In genomic region chr7:4873071-4873944, GRCh38 we compare ENCODE assay signal across 3 cellular contexts.
TF ChIP-seq lines count a peak whose summit lies in the region.

No MANE protein-coding gene starts in this region.

TF ChIP-seq in SK-N-SH, 30 proteins besides CTCF, POLR2A, EP300 and RAD21:
- no peak for TF ChIP-seq USF1 (IDR thresholded peaks at IDR 0.05; ENCODE audit: borderline replicate concordance, low read depth)
- TF ChIP-seq GATA2 (CRISPR knock-in tag; IDR thresholded peaks at IDR 0.05) = peak; percentile 73

TF ChIP-seq in SK-N-SH treated with all-trans-retinoic acid at 6 μM for 48 hours, 23 proteins besides CTCF, POLR2A, EP300 and RAD21:
- TF ChIP-seq OSR1 (CRISPR knock-in tag; IDR thresholded peaks at IDR 0.05) (no peak), SNAI2 (CRISPR knock-in tag; IDR thresholded peaks at IDR 0.05) (no peak), CSRNP3 (CRISPR knock-in tag; IDR thresholded peaks at IDR 0.05) (no peak), TSHZ2 (CRISPR knock-in tag; IDR thresholded peaks at IDR 0.05) (no peak), ZC3H10 (CRISPR knock-in tag; IDR thresholded peaks at IDR 0.05) (no peak), POU6F1 (CRISPR knock-in tag; IDR thresholded peaks at IDR 0.05; ENCODE audit: borderline replicate concordance, low read depth) (no peak), ZFP30 (CRISPR knock-in tag; IDR thresholded peaks at IDR 0.05) (no peak), BACH2 (CRISPR knock-in tag; IDR thresholded peaks at IDR 0.05; ENCODE audit: borderline replicate concordance) (no peak)
TF ChIP-seq in SK-N-SH treated with all-trans-retinoic acid at 6 μM for 48 hours: peak in this region for 0.

TF ChIP-seq in GM12878, 131 proteins besides CTCF, POLR2A, EP300 and RAD21:
- peak; percentile 44; the same call in 1 of the 2 replicates for TF ChIP-seq PAX5 (IDR thresholded peaks at IDR 0.05; ENCODE audit: borderline replicate concordance, low read depth, low read length)
- TF ChIP-seq ZBED1 (IDR thresholded peaks at IDR 0.05; ENCODE audit: borderline replicate concordance) = no peak
TF ChIP-seq in GM12878: peak in this region for 1.
